Comparison of ENCODE assay signal across 8 cellular contexts in the genomic region with DNA sequence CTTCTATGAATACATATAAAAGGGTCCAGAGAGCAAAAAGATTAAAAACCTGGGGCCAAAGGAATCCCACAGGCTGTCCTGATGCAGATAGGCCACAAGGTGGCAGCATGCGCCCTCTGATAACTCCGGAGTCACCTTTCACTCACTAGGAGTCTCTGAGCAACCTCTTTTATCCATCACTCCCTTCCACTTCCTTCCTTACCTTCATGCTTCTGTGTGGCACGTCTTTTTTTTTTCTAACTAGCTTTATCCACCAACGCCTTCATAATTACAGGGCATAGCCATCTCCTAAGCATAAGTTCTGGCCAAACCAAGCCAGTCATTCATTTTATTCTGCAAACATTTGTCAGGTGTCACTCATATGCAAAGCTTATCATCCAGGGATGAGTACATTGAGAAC. TPM values are rescaled to one million over a fixed set of nuclear protein-coding genes. Genes with fewer than 3 reads are reported as not detected.
A peak's percentile ranks its signal among the peaks of the same experiment; 100 is the strongest.
DNase-seq lines count a peak whose midpoint lies in the region; ATAC-seq and TF ChIP-seq lines count a peak whose summit lies in the region.

No MANE protein-coding gene starts in this region.

- RAD21 ChIA-PET in HCT116 (lab: Charles Lee; ENCODE audit: low non-redundant PET in 1 of 2, low total read pairs in 2 of 2, uncharacterized antibody in 2 of 2, unreplicated experiment in 2 of 2) = interaction anchor here (0.6 to 3.9 kb wide), 3 partner anchors 142 to 985 kb away, joined by 3 to 21 read pairs (median 7); no protein-coding TSS in a partner anchor

- POLR2A ChIA-PET in HCT116 (lab: Charles Lee) = interaction anchor here (1.0 kb wide), 1 partner anchor 216 kb away, joined by 3 read pairs; no protein-coding TSS in a partner anchor

- H3K27me3 Mint-ChIP-seq in CD14-positive monocyte (ENCODE audit: low read depth in 3 of 3) = peaks cover 6 to 9% (median 8%) of the 10 kb centered on the region in 3 donors

- no peaks in the 10 kb centered on the region for H3K9me2 ChIP-seq in HCT116 (ENCODE audit: insufficient read depth)

- no peak overlapping the region for H3K4me3 ChIP-seq in HCT116 (replicated peaks in 1 of 2; ENCODE audit: low read depth in 1 of 2, low read length in 2 of 2)

- no peak overlapping the region for H2AFZ ChIP-seq in HCT116 (ENCODE audit: low read depth, low read length, poor library complexity, severe bottlenecking)

- H3K9ac ChIP-seq in HCT116 (ENCODE audit: low read length) = no peak overlapping the region

- H3K36me3 Mint-ChIP-seq in CD14-positive monocyte = no peaks in the 10 kb centered on the region

- intact Hi-C loops in CD14-positive monocyte (cut with micrococcal nuclease) = loop anchor here (1.0 to 2.0 kb wide), 3 partner anchors 52 to 143 kb away; no protein-coding TSS in a partner anchor
- intact Hi-C loops in HCT116 (cut with micrococcal nuclease) = loop anchor here (1.0 to 5.0 kb wide), 6 partner anchors 52 to 920 kb away; a partner anchor contains a TSS

- no peaks in the 10 kb centered on the region for H3K36me3 ChIP-seq in HCT116 (ENCODE audit: control insufficient read depth in 1 of 2, insufficient read depth in 2 of 2, low read length in 2 of 2)

- TF ChIP-seq CTCF in CD14-positive monocyte (IDR thresholded peaks at IDR 0.05) = peak; percentile 97
- peak; percentile 82 to 85 (median 84) for TF ChIP-seq CTCF in HCT116 (IDR thresholded peaks at IDR 0.05 in 2 of 3, conservative IDR thresholded peaks at IDR 0.05 in 1 of 3; ENCODE audit: borderline replicate concordance in 1 of 3, insufficient read depth in 1 of 3, low read depth in 2 of 3, low read length in 2 of 3)

- no peaks in the 10 kb centered on the region; a peak in 1 of 4 replicates for H3K4me1 ChIP-seq in HCT116 (ENCODE audit: control insufficient read depth in 1 of 2, insufficient read depth in 2 of 2, low read length in 2 of 2)

- no peak overlapping the region for H3K4me2 ChIP-seq in HCT116 (ENCODE audit: low read length)

- CTCF ChIA-PET in HCT116 (lab: Charles Lee) = interaction anchor here (0.6 to 6.7 kb wide), 20 partner anchors 9 to 982 kb away, joined by 3 to 133 read pairs (median 4); a partner anchor contains a TSS

- peak; percentile 88 for TF ChIP-seq RAD21 in HCT116 (IDR thresholded peaks at IDR 0.05; ENCODE audit: low read depth)

- peak; percentile 72 for DNase-seq in CD14-positive monocyte (ENCODE audit: low spot score)
- peak; percentile 55 for DNase-seq in HCT116 (ENCODE audit: low read depth, low spot score)
- peak; percentile 91 for DNase-seq in NCI-H345 (lab: John Stamatoyannopoulos, UW)
- DNase-seq in activated CD4-positive, CD25-positive, alpha-beta regulatory T cell treated with anti-CD3 and anti-CD28 coated beads, Interleukin-2, amount 50 U/mL, for 16 hours (ENCODE audit: low read depth, low spot score) = peak; percentile 52
- DNase-seq in central memory CD4-positive, alpha-beta T cell = peak; percentile 44
- DNase-seq in kidney tubule cell (ENCODE audit: low spot score) = peak; percentile 60
- DNase-seq in stimulated activated CD4-positive, alpha-beta T cell treated with anti-CD3 and anti-CD28 coated beads, Interleukin-4, amount 100 ng/mL, for 1 hour = peak; percentile 65

- H3K27ac ChIP-seq in HCT116 (ENCODE audit: low read depth, low read length) = no peak overlapping the region

- H3K9me3 ChIP-seq in HCT116 (ENCODE audit: control insufficient read depth in 1 of 2, insufficient read depth in 1 of 2, low read depth in 1 of 2, low read length in 2 of 2) = no peaks in the 10 kb centered on the region

- TF ChIP-seq POLR2A in HCT116 (IDR thresholded peaks at IDR 0.05; ENCODE audit: borderline replicate concordance, extremely low read depth, insufficient read depth, insufficient read length) = no peak

- no peak overlapping the region for H3K27ac Mint-ChIP-seq in CD14-positive monocyte

- ATAC-seq in HCT116 (peak; percentile 68), HG02885 (IDR thresholded peaks at IDR 0.05; ENCODE audit: poor library complexity, unreplicated experiment) (no peak)

- no peaks in the 10 kb centered on the region for H3K79me2 ChIP-seq in HCT116 (ENCODE audit: insufficient read depth, low read length)

- no peak overlapping the region for H3K4me3 Mint-ChIP-seq in CD14-positive monocyte

- H3K4me1 Mint-ChIP-seq in CD14-positive monocyte = peaks cover 41% of the 10 kb centered on the region

- peaks cover 0 to 3% (median 0%) of the 10 kb centered on the region in 7 donors for H3K9me3 Mint-ChIP-seq in CD14-positive monocyte

- peaks cover 22% of the 10 kb centered on the region for H3K27me3 ChIP-seq in HCT116 (ENCODE audit: insufficient read depth, low read length)

- BruUV-seq in HCT116 (replicated peaks; lab: Mats Ljungman, UMichigan) = no TSS peak

- H4K20me1 ChIP-seq in HCT116 (ENCODE audit: insufficient read depth) = no peaks in the 10 kb centered on the region

TF ChIP-seq in HCT116, 20 proteins besides CTCF, POLR2A, EP300 and RAD21:
- TF ChIP-seq ZNF274 (IDR thresholded peaks at IDR 0.05; ENCODE audit: low read depth, low read length) = no peak
- no peak for TF ChIP-seq EZH2 (IDR thresholded peaks at IDR 0.05)
- TF ChIP-seq EGR1 (IDR thresholded peaks at IDR 0.05; ENCODE audit: low read depth) = no peak
- TF ChIP-seq CEBPB (IDR thresholded peaks at IDR 0.05; ENCODE audit: low read depth) = no peak
- TF ChIP-seq POLR2AphosphoS5 (IDR thresholded peaks at IDR 0.05; ENCODE audit: low read depth, low read length) = no peak
- no peak for TF ChIP-seq FOSL1 (IDR thresholded peaks at IDR 0.05; ENCODE audit: low read depth)
- TF ChIP-seq, protein P1, sequence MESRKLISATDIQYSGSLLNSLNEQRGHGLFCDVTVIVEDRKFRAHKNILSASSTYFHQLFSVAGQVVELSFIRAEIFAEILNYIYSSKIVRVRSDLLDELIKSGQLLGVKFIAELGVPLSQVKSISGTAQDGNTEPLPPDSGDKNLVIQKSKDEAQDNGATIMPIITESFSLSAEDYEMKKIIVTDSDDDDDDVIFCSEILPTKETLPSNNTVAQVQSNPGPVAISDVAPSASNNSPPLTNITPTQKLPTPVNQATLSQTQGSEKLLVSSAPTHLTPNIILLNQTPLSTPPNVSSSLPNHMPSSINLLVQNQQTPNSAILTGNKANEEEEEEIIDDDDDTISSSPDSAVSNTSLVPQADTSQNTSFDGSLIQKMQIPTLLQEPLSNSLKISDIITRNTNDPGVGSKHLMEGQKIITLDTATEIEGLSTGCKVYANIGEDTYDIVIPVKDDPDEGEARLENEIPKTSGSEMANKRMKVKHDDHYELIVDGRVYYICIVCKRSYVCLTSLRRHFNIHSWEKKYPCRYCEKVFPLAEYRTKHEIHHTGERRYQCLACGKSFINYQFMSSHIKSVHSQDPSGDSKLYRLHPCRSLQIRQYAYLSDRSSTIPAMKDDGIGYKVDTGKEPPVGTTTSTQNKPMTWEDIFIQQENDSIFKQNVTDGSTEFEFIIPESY (IDR thresholded peaks at IDR 0.05; ENCODE audit: extremely low read depth, insufficient replicate concordance, low read length) = no peak
- TF ChIP-seq YY1 (IDR thresholded peaks at IDR 0.05; ENCODE audit: extremely low read depth, insufficient replicate concordance, low read depth, low read length) = no peak
- no peak for TF ChIP-seq SP1 (IDR thresholded peaks at IDR 0.05; ENCODE audit: low read depth)
- no peak for TF ChIP-seq ELF1 (IDR thresholded peaks at IDR 0.05; ENCODE audit: borderline replicate concordance, low read depth)
- TF ChIP-seq, protein P2, sequence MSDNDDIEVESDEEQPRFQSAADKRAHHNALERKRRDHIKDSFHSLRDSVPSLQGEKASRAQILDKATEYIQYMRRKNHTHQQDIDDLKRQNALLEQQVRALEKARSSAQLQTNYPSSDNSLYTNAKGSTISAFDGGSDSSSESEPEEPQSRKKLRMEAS (IDR thresholded peaks at IDR 0.05) = no peak

RNA-seq across cellular contexts. Expression of a gene that starts 3.9 kb away (rescaled TPM):
- polyA plus RNA-seq in CD14-positive monocyte = not detected
- not detected for total RNA-seq in HCT116 (2021; ENCODE audit: unreplicated experiment)
- not detected in 2 replicates for polyA plus RNA-seq in HCT116 (2012)

RNA-seq across cellular contexts. Expression of a gene that starts 5.1 kb away (rescaled TPM):
- over 10,000 TPM; 40,800 to 43,602 TPM for polyA plus RNA-seq in CD14-positive monocyte
- 0.59 TPM for total RNA-seq in HCT116 (2021; ENCODE audit: unreplicated experiment)
- polyA plus RNA-seq in HCT116 (2012) = not detected in 2 replicates

RNA-seq across cellular contexts. Expression of a gene that starts 22.9 kb away (rescaled TPM):
- 1,000 to 10,000 TPM; 2,543 to 2,834 TPM for polyA plus RNA-seq in CD14-positive monocyte
- total RNA-seq in HCT116 (2021; ENCODE audit: unreplicated experiment) = not detected
- polyA plus RNA-seq in HCT116 (2012) = not detected in 2 replicates

RNA-seq across cellular contexts. Expression of a gene that starts 38.4 kb away (rescaled TPM):
- polyA plus RNA-seq in CD14-positive monocyte = over 10,000 TPM; 27,689 to 30,135 TPM
- 1.4 TPM for total RNA-seq in HCT116 (2021; ENCODE audit: unreplicated experiment)
- not detected in 2 replicates for polyA plus RNA-seq in HCT116 (2012)

RNA-seq across cellular contexts. Expression of a gene that starts 39.8 kb away (rescaled TPM):
- not detected for polyA plus RNA-seq in CD14-positive monocyte
- not detected for total RNA-seq in HCT116 (2021; ENCODE audit: unreplicated experiment)
- not detected in 2 replicates for polyA plus RNA-seq in HCT116 (2012)
